ENCODE assay signal across 1 cellular context in genomic region chr15:40293905-40294895, GRCh38.
A peak's percentile ranks its signal among the peaks of the same experiment; 100 is the strongest.
TF ChIP-seq lines count a peak whose summit lies in the region.

No MANE protein-coding gene starts in this region.

TF ChIP-seq in K562, 482 proteins besides CTCF, POLR2A, EP300 and RAD21:
- TF ChIP-seq E2F6 (IDR thresholded peaks at IDR 0.05; ENCODE audit: borderline replicate concordance in 1 of 2, extremely low read depth in 1 of 2, insufficient read depth in 1 of 2, insufficient read length in 1 of 2, low read depth in 1 of 2, low read length in 1 of 2, poor library complexity in 1 of 2, severe bottlenecking in 1 of 2): no peak
- no peak for TF ChIP-seq TGIF2 (CRISPR knock-in tag; IDR thresholded peaks at IDR 0.05)
- no peak for TF ChIP-seq DEAF1 (CRISPR knock-in tag; IDR thresholded peaks at IDR 0.05)
- no peak for TF ChIP-seq NCOA4 (IDR thresholded peaks at IDR 0.05; ENCODE audit: partially characterized antibody)
- no peak for TF ChIP-seq CBFA2T2 (conservative IDR thresholded peaks at IDR 0.05)
- 0 out of 4 replicates have a peak, but pooled peaks of 1 of the 2 experiments have one; percentile 31 for TF ChIP-seq RCOR1 (IDR thresholded peaks at IDR 0.05; ENCODE audit: borderline replicate concordance in 1 of 2, low read depth in 2 of 2, low read length in 2 of 2)
- TF ChIP-seq RFX1 (IDR thresholded peaks at IDR 0.05): peak; percentile 80
- no peak for TF ChIP-seq GATA2 (CRISPR knock-in tag; IDR thresholded peaks at IDR 0.05)
- no peak for TF ChIP-seq GTF2B (IDR thresholded peaks at IDR 0.05; ENCODE audit: extremely low read depth, insufficient read length)
- TF ChIP-seq ZBTB9 (CRISPR knock-in tag; IDR thresholded peaks at IDR 0.05): no peak
- no peak for TF ChIP-seq PREB (CRISPR knock-in tag; IDR thresholded peaks at IDR 0.05)
- no peak for TF ChIP-seq KAT7 (CRISPR knock-in tag; IDR thresholded peaks at IDR 0.05; ENCODE audit: borderline replicate concordance)
- TF ChIP-seq RBM14 (IDR thresholded peaks at IDR 0.05; ENCODE audit: borderline replicate concordance, insufficient read depth, low read depth, low read length): no peak
- TF ChIP-seq ZC3H4 (CRISPR knock-in tag; IDR thresholded peaks at IDR 0.05; ENCODE audit: borderline replicate concordance): no peak
- no peak for TF ChIP-seq TAF7 (tag; IDR thresholded peaks at IDR 0.05)
- TF ChIP-seq HMG20B (CRISPR knock-in tag; IDR thresholded peaks at IDR 0.05): no peak
- TF ChIP-seq PBX2 (CRISPR knock-in tag; IDR thresholded peaks at IDR 0.05; ENCODE audit: low read depth): no peak
- no peak for TF ChIP-seq PBX2 (tag; conservative IDR thresholded peaks at IDR 0.05; ENCODE audit: low read depth)
- no peak for TF ChIP-seq CTCFL (IDR thresholded peaks at IDR 0.05; ENCODE audit: borderline replicate concordance, insufficient read depth, low read depth, low read length, poor library complexity, severe bottlenecking)
